Comparison of ENCODE assay signal across 9 cellular contexts in genomic region chr1:9537863-9538668, GRCh38. TPM values are rescaled to one million over a fixed set of nuclear protein-coding genes. Genes with fewer than 3 reads are reported as not detected.
DNase-seq lines count a peak whose midpoint lies in the region; ATAC-seq and TF ChIP-seq lines count a peak whose summit lies in the region.
"Had no signal": no experiment of that assay in that cellular context is flagged by ENCODE, and none has a peak within 500 bp of the region (broad histone marks: within the 10 kb centered on the region; RNA-seq: fewer than 3 reads in every experiment).

No MANE protein-coding gene starts in this region.

- H3K79me2 ChIP-seq in neural progenitor cell (ENCODE audit: low read depth): peaks cover 35% of the 10 kb centered on the region

- H3K27me3 ChIP-seq in neural progenitor cell: no peaks in the 10 kb centered on the region
- H3K27me3 ChIP-seq: adrenal gland had no signal

- in situ Hi-C loops in ACHN (cut with HindIII; ENCODE audit: low pct_ligation_motif_present, low pct_unique_long_range_greater_than_20kb, low sequenced_read_pairs): no loop called here

- H3K36me3 Mint-ChIP-seq in central memory CD8-positive, alpha-beta T cell (ENCODE audit: insufficient read depth): peaks cover 6% of the 10 kb centered on the region
- peaks cover 5% of the 10 kb centered on the region for H3K36me3 Mint-ChIP-seq in neural progenitor cell

- no peak for ATAC-seq in central memory CD8-positive, alpha-beta T cell (replicated peaks; ENCODE audit: extremely low read depth, poor library complexity, severe bottlenecking)
- no peak for ATAC-seq in HG02759 (IDR thresholded peaks at IDR 0.05; ENCODE audit: unreplicated experiment)

- H3K27ac ChIP-seq in neural progenitor cell: no peak overlapping the region

- H3K27ac Mint-ChIP-seq in central memory CD8-positive, alpha-beta T cell (ENCODE audit: low read depth): peak overlapping the region; percentile 77
- H3K27ac Mint-ChIP-seq in neural progenitor cell: peak overlapping the region; percentile 18

- no peaks in the 10 kb centered on the region for H3K9me3 Mint-ChIP-seq in central memory CD8-positive, alpha-beta T cell
- peaks cover 4% of the 10 kb centered on the region for H3K9me3 Mint-ChIP-seq in neural progenitor cell

- H3K4me1 ChIP-seq in neural progenitor cell: peaks cover 6% of the 10 kb centered on the region

- H3K27me3 Mint-ChIP-seq in central memory CD8-positive, alpha-beta T cell: no peaks in the 10 kb centered on the region
- no peaks in the 10 kb centered on the region for H3K27me3 Mint-ChIP-seq in neural progenitor cell (ENCODE audit: insufficient read depth, low read depth)

- peaks cover 32% of the 10 kb centered on the region for H3F3A ChIP-seq in neural progenitor cell (ENCODE audit: low read depth)

- H3K4me1 Mint-ChIP-seq in central memory CD8-positive, alpha-beta T cell: peaks cover 25% of the 10 kb centered on the region
- peaks cover 31% of the 10 kb centered on the region for H3K4me1 Mint-ChIP-seq in neural progenitor cell

- peak overlapping the region; percentile 73 for H2AFZ ChIP-seq in neural progenitor cell (replicated peaks)

- H3K4me3 ChIP-seq in neural progenitor cell: no peak overlapping the region

- no peaks in the 10 kb centered on the region for H3K9me3 ChIP-seq in neural progenitor cell (ENCODE audit: low read depth)
- H3K9me3 ChIP-seq: adrenal gland had no signal

- peak; percentile 88 for DNase-seq in DMS153 treated with DMSO at 0.1 percent for 48 hours (lab: John Stamatoyannopoulos, UW; ENCODE audit: unreplicated experiment)
- peak; percentile 92 for DNase-seq in NCI-H510A (lab: John Stamatoyannopoulos, UW)
- no peak for DNase-seq in central memory CD8-positive, alpha-beta T cell (ENCODE audit: low spot score in 2 of 2)
- DNase-seq in neural progenitor cell (ENCODE audit: low spot score): no peak
- DNase-seq in ACHN: no peak
- DNase-seq in SKM-1 treated with dmso at 0.1 percent for 144 hours (lab: John Stamatoyannopoulos, UW; ENCODE audit: unreplicated experiment): no peak
- DNase-seq in NCI-H1417 treated with DMSO at 0.1 percent for 48 hours (lab: John Stamatoyannopoulos, UW): no peak

- H3K4me3 Mint-ChIP-seq in central memory CD8-positive, alpha-beta T cell: peak overlapping the region; percentile 69
- peak overlapping the region; percentile 92 for H3K4me3 Mint-ChIP-seq in neural progenitor cell

- no peak overlapping the region for H3K9ac ChIP-seq in neural progenitor cell

- no peaks in the 10 kb centered on the region for H3K36me3 ChIP-seq in neural progenitor cell
- H3K36me3 ChIP-seq: adrenal gland had no signal

- peaks cover 11% of the 10 kb centered on the region for H4K20me1 ChIP-seq in neural progenitor cell (ENCODE audit: low read depth)

- H3K4me2 ChIP-seq in neural progenitor cell: no peak overlapping the region

- no peak for TF ChIP-seq CTCF in neural progenitor cell (IDR thresholded peaks at IDR 0.05)

RNA-seq across cellular contexts. Expression of gene SLC25A33, which starts 1.2 kb away (rescaled TPM):
- 19.0 and 20.8 TPM in 2 replicates for total RNA-seq in neural progenitor cell (ENCODE audit: low replicate concordance)

RNA-seq across cellular contexts. Expression of gene TMEM201, which starts 50.6 kb away (rescaled TPM):
- 1.9 and 7.3 TPM in 2 replicates for total RNA-seq in neural progenitor cell (ENCODE audit: low replicate concordance)

Comparison
In these comparisons a context has a peak if more than half of its experiments do, and no peak if none do; other contexts are left out.
1. DNase-seq: peak in DMS153 treated with DMSO at 0.1 percent for 48 hours (single experiment) and NCI-H510A (single experiment); none in central memory CD8-positive, alpha-beta T cell (0 of 2), neural progenitor cell (single experiment), ACHN (single experiment), SKM-1 treated with dmso at 0.1 percent for 144 hours (single experiment) and NCI-H1417 treated with DMSO at 0.1 percent for 48 hours (single experiment).